In genomic region chr16:3150346-3151218, GRCh38 we compare ENCODE assay signal across 8 cellular contexts. TPM values are rescaled to one million over a fixed set of nuclear protein-coding genes. Genes with fewer than 3 reads are reported as not detected.
DNase-seq lines count a peak whose midpoint lies in the region; ATAC-seq and TF ChIP-seq lines count a peak whose summit lies in the region.

No MANE protein-coding gene starts in this region.

- POLR2A ChIA-PET in activated CD4-positive, alpha-beta memory T cell treated with anti-CD3 and anti-CD28 coated beads for 36 hours (lab: Charles Lee): interaction anchor here (0.7 to 2.0 kb wide), 10 partner anchors 8 to 251 kb away, joined by 3 to 16 read pairs (median 4); partner anchors contain the start of genes ZNF174, ZNF213 and ZSCAN32

- H3K4me3 ChIP-seq in CD4-positive, CD25-positive, alpha-beta regulatory T cell (ENCODE audit: low read depth, low read length): peak overlapping the region; percentile 65
- peak overlapping the region; percentile 78 to 83 for H3K4me3 ChIP-seq in duodenal mucosa (ENCODE audit: low read depth in 1 of 2, low read length in 2 of 2)
- peak overlapping the region; percentile 80 for H3K4me3 ChIP-seq in lower lobe of right lung

- H3K4me1 Mint-ChIP-seq in CD4-positive, CD25-positive, alpha-beta regulatory T cell: peaks cover 15 to 33% (median 24%) of the 10 kb centered on the region in 4 donors
- H3K4me1 Mint-ChIP-seq in activated CD4-positive, alpha-beta memory T cell treated with anti-CD3 and anti-CD28 coated beads for 36 hours (ENCODE audit: low read depth): peaks cover 27% of the 10 kb centered on the region

- no peaks in the 10 kb centered on the region for H3K36me3 ChIP-seq in CD4-positive, CD25-positive, alpha-beta regulatory T cell (ENCODE audit: control insufficient read depth, insufficient read depth, low read length)
- H3K36me3 ChIP-seq in duodenal mucosa (ENCODE audit: control insufficient read depth in 1 of 2, insufficient read depth in 2 of 2, low read length in 2 of 2) (no peaks in the 10 kb centered on the region), lower lobe of right lung (no peaks in the 10 kb centered on the region)

- H3K36me3 Mint-ChIP-seq in CD4-positive, CD25-positive, alpha-beta regulatory T cell: no peaks in the 10 kb centered on the region
- peaks cover 4% of the 10 kb centered on the region for H3K36me3 Mint-ChIP-seq in activated CD4-positive, alpha-beta memory T cell treated with anti-CD3 and anti-CD28 coated beads for 36 hours

- DNase-seq in CD4-positive, CD25-positive, alpha-beta regulatory T cell: peak; percentile 91 to 95 (median 94)
- DNase-seq in NCI-H774 (lab: John Stamatoyannopoulos, UW): peak; percentile 93
- DNase-seq in activated CD4-positive, alpha-beta memory T cell treated with anti-CD3 and anti-CD28 coated beads for 36 hours: peak; percentile 100
- peak; percentile 96 for DNase-seq in lower lobe of right lung
- peak; percentile 91 to 99 (median 99) for DNase-seq in stimulated activated CD4-positive, alpha-beta T cell treated with anti-CD3 and anti-CD28 coated beads, TNF-alpha, amount 100 ng/mL, for 1 hour (ENCODE audit: low read depth in 3 of 3, low spot score in 1 of 3)

- H3K27me3 ChIP-seq in CD4-positive, CD25-positive, alpha-beta regulatory T cell (ENCODE audit: control insufficient read depth, insufficient read depth, low read length): peaks cover 4% of the 10 kb centered on the region
- no peaks in the 10 kb centered on the region for H3K27me3 ChIP-seq in duodenal mucosa (ENCODE audit: control insufficient read depth in 1 of 2, insufficient read depth in 2 of 2, low read length in 2 of 2)
- H3K27me3 ChIP-seq in lower lobe of right lung (ENCODE audit: low read depth): no peaks in the 10 kb centered on the region

- H3K9me3 ChIP-seq in CD4-positive, CD25-positive, alpha-beta regulatory T cell (ENCODE audit: control insufficient read depth in 2 of 2, low read length in 2 of 2): peaks cover 0 to 8% of the 10 kb centered on the region in 2 experiments
- H3K9me3 ChIP-seq in duodenal mucosa (ENCODE audit: control insufficient read depth in 1 of 2, low read length in 2 of 2) (no peaks in the 10 kb centered on the region), lower lobe of right lung (no peaks in the 10 kb centered on the region)

- H3K4me3 Mint-ChIP-seq in CD4-positive, CD25-positive, alpha-beta regulatory T cell: peak overlapping the region; percentile 89 to 95 (median 91)
- H3K4me3 Mint-ChIP-seq in activated CD4-positive, alpha-beta memory T cell treated with anti-CD3 and anti-CD28 coated beads for 36 hours: peak overlapping the region; percentile 84

- H3K27me3 Mint-ChIP-seq in CD4-positive, CD25-positive, alpha-beta regulatory T cell: peaks cover 28% of the 10 kb centered on the region
- H3K27me3 Mint-ChIP-seq in activated CD4-positive, alpha-beta memory T cell treated with anti-CD3 and anti-CD28 coated beads for 36 hours: peaks cover 12% of the 10 kb centered on the region

- no peak for TF ChIP-seq CTCF in lower lobe of right lung (IDR thresholded peaks at IDR 0.05)

- peak overlapping the region; percentile 81 to 90 for H3K9ac ChIP-seq in duodenal mucosa (ENCODE audit: low read depth in 1 of 2, low read length in 2 of 2)

- H3K9me3 Mint-ChIP-seq in CD4-positive, CD25-positive, alpha-beta regulatory T cell: peaks cover 0 to 20% (median 5%) of the 10 kb centered on the region in 7 donors
- peaks cover 6% of the 10 kb centered on the region for H3K9me3 Mint-ChIP-seq in activated CD4-positive, alpha-beta memory T cell treated with anti-CD3 and anti-CD28 coated beads for 36 hours

- intact Hi-C loops in activated CD4-positive, alpha-beta memory T cell treated with anti-CD3 and anti-CD28 coated beads for 36 hours (cut with micrococcal nuclease): loop anchor here (1.0 to 5.0 kb wide), 5 partner anchors 8 to 352 kb away; partner anchors contain the start of gene CLUAP1
- intact Hi-C loops in lower lobe of right lung (cut with DNase I): no loop called here

- peaks cover 26% of the 10 kb centered on the region for H3K4me1 ChIP-seq in CD4-positive, CD25-positive, alpha-beta regulatory T cell (ENCODE audit: control insufficient read depth, insufficient read depth, low read length, poor library complexity, severe bottlenecking)
- H3K4me1 ChIP-seq in duodenal mucosa (ENCODE audit: control insufficient read depth in 1 of 2, insufficient read depth in 2 of 2, low read length in 2 of 2) (peaks cover 14 to 24% of the 10 kb centered on the region in 2 donors), lower lobe of right lung (peaks cover 21% of the 10 kb centered on the region)

- CTCF ChIA-PET in activated CD4-positive, alpha-beta memory T cell treated with anti-CD3 and anti-CD28 coated beads for 36 hours (lab: Charles Lee): interaction anchor here (0.7 to 6.1 kb wide), 20 partner anchors 10 to 351 kb away, joined by 3 to 80 read pairs (median 6); partner anchors contain the start of genes CLUAP1, ZNF174, ZNF213 and ZSCAN32

- H3K27ac ChIP-seq in CD4-positive, CD25-positive, alpha-beta regulatory T cell (ENCODE audit: insufficient read depth, low read length, poor library complexity, severe bottlenecking): peak overlapping the region; percentile 51
- H3K27ac ChIP-seq in duodenal mucosa (ENCODE audit: low read depth, low read length) (peak overlapping the region; percentile 81), lower lobe of right lung (peak overlapping the region; percentile 88)

- H3K27ac Mint-ChIP-seq in CD4-positive, CD25-positive, alpha-beta regulatory T cell: peak overlapping the region; percentile 91 to 96 (median 93)
- peak overlapping the region; percentile 82 for H3K27ac Mint-ChIP-seq in activated CD4-positive, alpha-beta memory T cell treated with anti-CD3 and anti-CD28 coated beads for 36 hours

- ATAC-seq in CD4-positive, CD25-positive, alpha-beta regulatory T cell (ENCODE audit: low read depth in 2 of 2): peak; percentile 84 to 88
- ATAC-seq in GM19452 (IDR thresholded peaks at IDR 0.05; ENCODE audit: unreplicated experiment) (peak; percentile 62), HG03571 (IDR thresholded peaks at IDR 0.05; ENCODE audit: unreplicated experiment) (peak; percentile 67), lower lobe of right lung (peak; percentile 95 to 96)

RNA-seq across cellular contexts. Expression of gene ZNF213, which starts 15.8 kb away (rescaled TPM):
- total RNA-seq in CD4-positive, CD25-positive, alpha-beta regulatory T cell: 3.8 TPM
- 1 to 10 TPM; 1.9 to 2.3 (median 2.1) TPM for polyA plus RNA-seq in CD4-positive, CD25-positive, alpha-beta regulatory T cell
- 1 to 10 TPM; 9.0 TPM for total RNA-seq in activated CD4-positive, alpha-beta memory T cell treated with anti-CD3 and anti-CD28 coated beads for 36 hours
- 10.2 TPM for total RNA-seq in lower lobe of right lung

RNA-seq across cellular contexts. Expression of gene OR1F1, which starts 37.4 kb away (rescaled TPM):
- total RNA-seq in CD4-positive, CD25-positive, alpha-beta regulatory T cell: not detected
- under 1 TPM in 3 of 4 donors, not detected in 1; 0.20 to 0.70 (median 0.61) TPM for polyA plus RNA-seq in CD4-positive, CD25-positive, alpha-beta regulatory T cell
- total RNA-seq in activated CD4-positive, alpha-beta memory T cell treated with anti-CD3 and anti-CD28 coated beads for 36 hours: not detected
- total RNA-seq in lower lobe of right lung: not detected

RNA-seq across cellular contexts. Expression of gene ZNF205, which starts 38.2 kb away (rescaled TPM):
- total RNA-seq in CD4-positive, CD25-positive, alpha-beta regulatory T cell: not detected
- polyA plus RNA-seq in CD4-positive, CD25-positive, alpha-beta regulatory T cell: not detected
- under 1 TPM in 1 of 2 experiments, not detected in 1; 0.21 TPM for total RNA-seq in activated CD4-positive, alpha-beta memory T cell treated with anti-CD3 and anti-CD28 coated beads for 36 hours
- total RNA-seq in lower lobe of right lung: 11.9 TPM

RNA-seq across cellular contexts. Expression of gene ZSCAN10, which starts 51.5 kb away (rescaled TPM):
- total RNA-seq in CD4-positive, CD25-positive, alpha-beta regulatory T cell: 0.81 TPM
- not detected for polyA plus RNA-seq in CD4-positive, CD25-positive, alpha-beta regulatory T cell
- under 1 TPM in 1 of 2 experiments, not detected in 1; 0.19 TPM for total RNA-seq in activated CD4-positive, alpha-beta memory T cell treated with anti-CD3 and anti-CD28 coated beads for 36 hours
- not detected for total RNA-seq in lower lobe of right lung

Comparison
In these comparisons a context has a peak if more than half of its experiments do, and no peak if none do; other contexts are left out.
1. Peak in every context shown above with its lines: DNase-seq, ATAC-seq, H3K4me3 ChIP-seq and H3K27ac ChIP-seq.
2. RNA of gene ZNF205, which starts 38.2 kb away (total RNA-seq): 11.9 TPM in lower lobe of right lung (single experiment); 0.21 TPM in activated CD4-positive, alpha-beta memory T cell treated with anti-CD3 and anti-CD28 coated beads for 36 hours and not detected in CD4-positive, CD25-positive, alpha-beta regulatory T cell (single experiment); every median in the first group is over 10 times any median in the second.